15 cellular contexts compared by ENCODE assay signal in genomic region chr22:30399718-30400117, GRCh38. TPM values are rescaled to one million over a fixed set of nuclear protein-coding genes. Genes with fewer than 3 reads are reported as not detected.
A peak's percentile ranks its signal among the peaks of the same experiment; 100 is the strongest.
DNase-seq lines count a peak whose midpoint lies in the region; ATAC-seq, FAIRE-seq and TF ChIP-seq lines count a peak whose summit lies in the region.
"Had no signal": no experiment of that assay in that cellular context is flagged by ENCODE, and none has a peak within 500 bp of the region (broad histone marks: within the 10 kb centered on the region; RNA-seq: fewer than 3 reads in every experiment).

No MANE protein-coding gene starts in this region.

- H3K36me3 Mint-ChIP-seq in CD4-positive, alpha-beta memory T cell, result peaks cover 0 to 5% of the 10 kb centered on the region in 2 donors
- H3K36me3 Mint-ChIP-seq in effector memory CD8-positive, alpha-beta T cell (ENCODE audit: insufficient read depth), result peaks cover 10% of the 10 kb centered on the region
- H3K36me3 Mint-ChIP-seq: CD4-positive, CD25-positive, alpha-beta regulatory T cell had no signal

- no peaks in the 10 kb centered on the region for H3K9me3 ChIP-seq in HEK293 (ENCODE audit: control insufficient read depth, insufficient read depth, low read depth, low read length)
- no peaks in the 10 kb centered on the region for H3K9me3 ChIP-seq in mammary epithelial cell (replicated peaks; ENCODE audit: insufficient read depth, low read length)
- no peaks in the 10 kb centered on the region for H3K9me3 ChIP-seq in HepG2 (ENCODE audit: low read length)
- H3K9me3 ChIP-seq in CD4-positive, alpha-beta memory T cell (ENCODE audit: control insufficient read depth in 1 of 2, low read length in 2 of 2), result no peaks in the 10 kb centered on the region

- peak overlapping the region; percentile 59 for H3K9ac ChIP-seq in mammary epithelial cell (ENCODE audit: insufficient read depth, low read length)
- H3K9ac ChIP-seq in HepG2 (ENCODE audit: insufficient read depth, low read depth, low read length), result no peak overlapping the region

- TF ChIP-seq EP300 in HepG2 (IDR thresholded peaks at IDR 0.05; ENCODE audit: low read depth in 2 of 2, low read length in 2 of 2) (no peak), HepG2 (CRISPR knock-in tag; IDR thresholded peaks at IDR 0.05; ENCODE audit: borderline replicate concordance) (no peak)

- peaks cover 82% of the 10 kb centered on the region for H3K79me2 ChIP-seq in mammary epithelial cell (ENCODE audit: insufficient read depth, low read length)
- H3K79me2 ChIP-seq in HepG2 (ENCODE audit: insufficient read depth, low read length), result no peaks in the 10 kb centered on the region

- WGBS in mammary epithelial cell (ENCODE audit: low coverage, missing lambda C conversion rate), result 48% methylated on average over 4 of the region's 5 CpGs
- 93% methylated on average over 5 of the region's 5 CpGs for WGBS in HepG2 (ENCODE audit: low lambda C conversion rate)

- no peak for TF ChIP-seq RAD21 in HepG2 (CRISPR knock-in tag; IDR thresholded peaks at IDR 0.05)

- dilution Hi-C loops in mammary epithelial cell (cut with HindIII; ENCODE audit: low sequenced_read_pairs), result no loop called here

- H3K4me2 ChIP-seq in mammary epithelial cell (ENCODE audit: insufficient read depth, low read depth, low read length), result peak overlapping the region; percentile 94
- H3K4me2 ChIP-seq in HepG2 (ENCODE audit: low read depth, low read length), result no peak overlapping the region

- H3K27ac ChIP-seq in HEK293 (ENCODE audit: extremely low read depth, low read depth, low read length), result no peak overlapping the region
- H3K27ac ChIP-seq in mammary epithelial cell (ENCODE audit: insufficient read depth, low read depth, low read length), result peak overlapping the region; percentile 80
- H3K27ac ChIP-seq in HepG2 (ENCODE audit: extremely low read length, insufficient read depth, low read length), result no peak overlapping the region
- no peak overlapping the region for H3K27ac ChIP-seq in CD4-positive, alpha-beta memory T cell (ENCODE audit: low read depth, low read length)
- H3K27ac ChIP-seq: PC-9 had no signal

- ATAC-seq in HepG2 (no peak), sciatic nerve (peak; percentile 6)
- ATAC-seq in effector memory CD8-positive, alpha-beta T cell (replicated peaks), result no peak
- ATAC-seq: Right ventricle myocardium inferior had no signal

- no peak for DNase-seq in mammary epithelial cell
- no peak for DNase-seq in HepG2 (ENCODE audit: low spot score)
- no peak for DNase-seq in sciatic nerve (ENCODE audit: low spot score)
- no peak for DNase-seq in CD4-positive, alpha-beta memory T cell
- DNase-seq in central memory CD4-positive, alpha-beta T cell, result no peak
- no peak for DNase-seq in Kasumi-1 (lab: John Stamatoyannopoulos, UW)
- DNase-seq in effector memory CD8-positive, alpha-beta T cell, result no peak
- DNase-seq: CD4-positive, CD25-positive, alpha-beta regulatory T cell; GOT3; NCI-H1092; NCI-H69; PC-9 had no signal

- POLR2A ChIA-PET in HEK293 (lab: Yijun Ruan, JAX) (interaction anchor here (0.9 kb wide), 1 partner anchor 9 kb away, joined by 3 read pairs; no protein-coding TSS in a partner anchor), HepG2 (lab: Yijun Ruan, JAX) (interaction anchor here (10.2 kb wide), 1 partner anchor 24 kb away, joined by 164 read pairs; the partner anchor contains the start of gene MTFP1)
- POLR2A ChIA-PET in CD4-positive, alpha-beta memory T cell (lab: Charles Lee; ENCODE audit: partially characterized antibody), result interaction anchor here (3.8 to 6.4 kb wide), 2 partner anchors 11 to 25 kb away, joined by 15 to 91 read pairs; partner anchors contain the start of gene MTFP1

- no peaks in the 10 kb centered on the region for H3K9me3 Mint-ChIP-seq in CD4-positive, alpha-beta memory T cell
- H3K9me3 Mint-ChIP-seq in effector memory CD8-positive, alpha-beta T cell, result no peaks in the 10 kb centered on the region
- H3K9me3 Mint-ChIP-seq: CD4-positive, CD25-positive, alpha-beta regulatory T cell had no signal

- H3K4me3 Mint-ChIP-seq in CD4-positive, alpha-beta memory T cell, result no peak overlapping the region
- no peak overlapping the region for H3K4me3 Mint-ChIP-seq in effector memory CD8-positive, alpha-beta T cell

- BruUV-seq in mammary epithelial cell (replicated peaks; lab: Mats Ljungman, UMichigan) (no TSS peak), HepG2 (replicated peaks; lab: Mats Ljungman, UMichigan) (no TSS peak)

- intact Hi-C loops in mammary epithelial cell (cut with micrococcal nuclease) (loop anchor here (2.0 to 5.0 kb wide), 2 partner anchors 85 to 202 kb away; no protein-coding TSS in a partner anchor), HepG2 (cut with micrococcal nuclease; ENCODE audit: unreplicated experiment) (no loop called here), sciatic nerve (cut with DNase I) (loop anchor here (2.0 to 5.0 kb wide), 2 partner anchors 23 to 93 kb away; no protein-coding TSS in a partner anchor)
- intact Hi-C loops in CD4-positive, alpha-beta memory T cell (cut with micrococcal nuclease), result no loop called here

- FAIRE-seq in HepG2 (lab: Jason Lieb, UNC), result no peak
- FAIRE-seq: HTR-8/SVneo had no signal

- H3K36me3 ChIP-seq in HEK293 (ENCODE audit: control insufficient read depth in 2 of 2, insufficient read depth in 1 of 2, low read length in 2 of 2) (peaks cover 0 to 16% of the 10 kb centered on the region in 2 experiments; a peak in 2 of 3 replicates), mammary epithelial cell (ENCODE audit: insufficient read depth, low read length) (peaks cover 16% of the 10 kb centered on the region), HepG2 (replicated peaks in 1 of 2; ENCODE audit: control insufficient read depth in 1 of 2, insufficient read depth in 2 of 2, low read length in 2 of 2) (no peaks in the 10 kb centered on the region)
- no peaks in the 10 kb centered on the region for H3K36me3 ChIP-seq in CD4-positive, alpha-beta memory T cell (ENCODE audit: insufficient read depth, low read length)

- peaks cover 3% of the 10 kb centered on the region; the same call in 1 of the 2 replicates for H3K4me1 ChIP-seq in HEK293 (ENCODE audit: control insufficient read depth, insufficient read depth, low read length)
- H3K4me1 ChIP-seq in mammary epithelial cell (ENCODE audit: insufficient read depth, low read length), result peaks cover 45% of the 10 kb centered on the region
- H3K4me1 ChIP-seq in HepG2 (ENCODE audit: insufficient read depth, low read length), result peaks cover 70% of the 10 kb centered on the region
- peaks cover 27% of the 10 kb centered on the region for H3K4me1 ChIP-seq in CD4-positive, alpha-beta memory T cell (ENCODE audit: insufficient read depth, low read length)

- H4K20me1 ChIP-seq in mammary epithelial cell (ENCODE audit: insufficient read depth, low read length), result no peaks in the 10 kb centered on the region
- H4K20me1 ChIP-seq in HepG2 (ENCODE audit: insufficient read depth, low read length), result no peaks in the 10 kb centered on the region

- peaks cover 0 to 2% of the 10 kb centered on the region in 2 donors for H3K27me3 Mint-ChIP-seq in CD4-positive, alpha-beta memory T cell
- peaks cover 26 to 42% of the 10 kb centered on the region in 2 donors for H3K27me3 Mint-ChIP-seq in effector memory CD8-positive, alpha-beta T cell

- H2AFZ ChIP-seq in mammary epithelial cell (ENCODE audit: low read depth, low read length), result no peak overlapping the region
- no peak overlapping the region for H2AFZ ChIP-seq in HepG2 (ENCODE audit: low read length)
- H2AFZ ChIP-seq: PC-9 had no signal

- in situ Hi-C loops in mammary epithelial cell (cut with MboI; ENCODE audit: low sequenced_read_pairs in 2 of 2) (loop anchor here (5.0 to 25.0 kb wide), 4 partner anchors 75 to 287 kb away; partner anchors contain the start of genes CASTOR1 (in 1 of the 2) and SEC14L3 (in 1 of the 2)), HepG2 (cut with HindIII; ENCODE audit: extremely low pct_ligation_motif_present, low pct_unique_long_range_greater_than_20kb) (loop anchor here (25.0 kb wide), 1 partner anchor 287 kb away; no protein-coding TSS in a partner anchor)

- no peak for TF ChIP-seq CTCF in HEK293 (tag by site-specific recombination; IDR thresholded peaks at IDR 0.05)
- no peak for TF ChIP-seq CTCF in mammary epithelial cell (conservative IDR thresholded peaks at IDR 0.05 in 1 of 2, IDR thresholded peaks at IDR 0.05 in 1 of 2; ENCODE audit: extremely low read depth in 1 of 2, insufficient read depth in 1 of 2, low read depth in 1 of 2, low read length in 2 of 2)
- TF ChIP-seq CTCF in HepG2 (CRISPR knock-in tag; IDR thresholded peaks at IDR 0.05), result no peak

- H3K27me3 ChIP-seq in mammary epithelial cell (ENCODE audit: insufficient read depth, low read length), result no peaks in the 10 kb centered on the region
- H3K27me3 ChIP-seq in HepG2 (ENCODE audit: control insufficient read depth in 1 of 2, insufficient read depth in 2 of 2, low read length in 2 of 2), result no peaks in the 10 kb centered on the region; a peak in 1 of 5 replicates
- no peaks in the 10 kb centered on the region for H3K27me3 ChIP-seq in CD4-positive, alpha-beta memory T cell (ENCODE audit: insufficient read depth, low read length)

- CTCF ChIA-PET in HEK293 (lab: Yijun Ruan, JAX) (interaction anchor here (1.0 kb wide), 1 partner anchor 82 kb away, joined by 3 read pairs; no protein-coding TSS in a partner anchor), mammary epithelial cell (lab: Charles Lee; ENCODE audit: low non-redundant PET) (interaction anchor here (0.8 kb wide), 1 partner anchor 112 kb away, joined by 3 read pairs; no protein-coding TSS in a partner anchor), HepG2 (lab: Yijun Ruan, JAX; ENCODE audit: low intra/inter-chr PET ratio, low total read pairs) (no interaction called here)
- CTCF ChIA-PET in CD4-positive, alpha-beta memory T cell (lab: Charles Lee; ENCODE audit: partially characterized antibody), result interaction anchor here (1.6 to 16.0 kb wide), 2 partner anchors 25 to 86 kb away, joined by 6 to 194 read pairs; partner anchors contain the start of gene MTFP1

- H3K4me3 ChIP-seq in HEK293 (ENCODE audit: low read depth, low read length) (no peak overlapping the region), mammary epithelial cell (replicated peaks in 1 of 3; ENCODE audit: insufficient read depth in 1 of 3, low read depth in 2 of 3, low read length in 3 of 3) (peak overlapping the region; percentile 60 to 94 (median 78)), HepG2 (replicated peaks in 1 of 3; ENCODE audit: insufficient read depth in 1 of 3, low read depth in 2 of 3, low read length in 3 of 3) (no peak overlapping the region)
- H3K4me3 ChIP-seq in CD4-positive, alpha-beta memory T cell (ENCODE audit: low read length in 2 of 2), result no peak overlapping the region
- H3K4me3 ChIP-seq: PC-9 had no signal

- TF ChIP-seq POLR2A in HepG2 (IDR thresholded peaks at IDR 0.05; ENCODE audit: insufficient read depth in 1 of 2, low read depth in 2 of 2, low read length in 2 of 2), result no peak

- H3K4me1 Mint-ChIP-seq in CD4-positive, alpha-beta memory T cell, result peaks cover 16 to 34% (median 27%) of the 10 kb centered on the region in 4 donors
- H3K4me1 Mint-ChIP-seq in effector memory CD8-positive, alpha-beta T cell (ENCODE audit: low read depth in 2 of 2), result peaks cover 23 to 26% of the 10 kb centered on the region in 2 donors

- H3K27ac Mint-ChIP-seq in CD4-positive, alpha-beta memory T cell, result no peak overlapping the region
- H3K27ac Mint-ChIP-seq in effector memory CD8-positive, alpha-beta T cell, result peak overlapping the region in 1 of 2 donors; percentile 80

RNA-seq across cellular contexts. Expression of gene SEC14L2, which starts 2.9 kb away (rescaled TPM):
- total RNA-seq in mammary epithelial cell (100 to 1,000 TPM; 171 to 266 TPM), HepG2 (2016; rRNA removed; fragmentation: Illumina TruSeq; extraction: Trizol) (4.1 and 5.3 TPM in 2 replicates), sciatic nerve (20.8 TPM)
- polyA plus RNA-seq in mammary epithelial cell (168 TPM), HepG2 (2011; rRNA removed) (5.1 and 9.1 TPM in 2 replicates)
- 208 TPM for polyA minus RNA-seq in mammary epithelial cell
- total RNA-seq in HepG2 (2016; cell fraction: cytosol; rRNA removed; fragmentation: Illumina TruSeq; extraction: Trizol; ENCODE audit: low read depth), result 0.71 and 0.88 TPM in 2 replicates
- 5.1 TPM in 2 replicates for total RNA-seq in HepG2 (2016; cell fraction: insoluble cytoplasmic fraction; rRNA removed; fragmentation: Illumina TruSeq; extraction: Trizol)
- total RNA-seq in HepG2 (2016; cell fraction: membrane; rRNA removed; fragmentation: Illumina TruSeq; extraction: Trizol), result 2.0 and 2.8 TPM in 2 replicates
- 3.5 and 5.0 TPM in 2 replicates for total RNA-seq in HepG2 (2016; cell fraction: nucleus; rRNA removed; fragmentation: Illumina TruSeq; extraction: Trizol)
- polyA plus RNA-seq in HepG2 (2011; cell fraction: cytosol; rRNA removed), result 6.9 and 7.2 TPM in 2 replicates
- 13.4 and 15.2 TPM in 2 replicates for polyA plus RNA-seq in HepG2 (2011; cell fraction: nucleus; rRNA removed)
- 4.1 and 4.7 TPM in 2 replicates for polyA plus RNA-seq in HepG2 (2012)
- 1.8 and 2.4 TPM in 2 replicates for polyA plus RNA-seq in HepG2 (2016; cell fraction: cytosol; fragmentation: Illumina TruSeq; extraction: Trizol; ENCODE audit: low read depth)
- polyA plus RNA-seq in HepG2 (2016; cell fraction: insoluble cytoplasmic fraction; fragmentation: Illumina TruSeq; extraction: Trizol; ENCODE audit: low read depth), result 5.3 and 5.4 TPM in 2 replicates
- polyA plus RNA-seq in HepG2 (2016; cell fraction: membrane; fragmentation: Illumina TruSeq; extraction: Trizol; ENCODE audit: low read depth), result 1.9 and 2.3 TPM in 2 replicates
- 5.5 and 6.3 TPM in 2 replicates for polyA plus RNA-seq in HepG2 (2016; cell fraction: nucleus; fragmentation: Illumina TruSeq; extraction: Trizol; ENCODE audit: insufficient read depth, low read depth)
- polyA minus RNA-seq in HepG2 (2011; rRNA and poly(A)+ RNA removed; ENCODE audit: low replicate concordance), result 13.5 and 19.9 TPM in 2 replicates
- polyA minus RNA-seq in HepG2 (2011; cell fraction: cytosol; rRNA and poly(A)+ RNA removed), result 4.4 and 5.6 TPM in 2 replicates
- 11.5 and 19.1 TPM in 2 replicates for polyA minus RNA-seq in HepG2 (2011; cell fraction: nucleus; rRNA and poly(A)+ RNA removed)
- 1 to 10 TPM; 6.0 to 8.6 TPM for total RNA-seq in CD4-positive, alpha-beta memory T cell
- 10 to 100 TPM in 1 of 2 donors, 1 to 10 TPM in 1; 9.7 to 13.8 TPM for polyA plus RNA-seq in CD4-positive, alpha-beta memory T cell

RNA-seq across cellular contexts. Expression of gene RNF215, which starts 12.5 kb away (rescaled TPM):
- total RNA-seq in mammary epithelial cell (10 to 100 TPM; 21.6 to 22.0 TPM), HepG2 (2016; rRNA removed; fragmentation: Illumina TruSeq; extraction: Trizol) (2.4 and 5.3 TPM in 2 replicates), sciatic nerve (25.5 TPM)
- polyA plus RNA-seq in mammary epithelial cell (5.0 TPM), HepG2 (2011; rRNA removed) (6.1 and 9.2 TPM in 2 replicates)
- 46.1 TPM for polyA minus RNA-seq in mammary epithelial cell
- total RNA-seq in HepG2 (2016; cell fraction: cytosol; rRNA removed; fragmentation: Illumina TruSeq; extraction: Trizol; ENCODE audit: low read depth), result 1.6 and 1.9 TPM in 2 replicates
- 2.5 and 5.7 TPM in 2 replicates for total RNA-seq in HepG2 (2016; cell fraction: insoluble cytoplasmic fraction; rRNA removed; fragmentation: Illumina TruSeq; extraction: Trizol)
- total RNA-seq in HepG2 (2016; cell fraction: membrane; rRNA removed; fragmentation: Illumina TruSeq; extraction: Trizol), result 2.5 and 3.5 TPM in 2 replicates
- 7.1 and 8.8 TPM in 2 replicates for total RNA-seq in HepG2 (2016; cell fraction: nucleus; rRNA removed; fragmentation: Illumina TruSeq; extraction: Trizol)
- polyA plus RNA-seq in HepG2 (2011; cell fraction: cytosol; rRNA removed), result 3.8 and 4.9 TPM in 2 replicates
- 55.4 and 60.1 TPM in 2 replicates for polyA plus RNA-seq in HepG2 (2011; cell fraction: nucleus; rRNA removed)
- polyA plus RNA-seq in HepG2 (2012), result 5.4 and 7.0 TPM in 2 replicates
- polyA plus RNA-seq in HepG2 (2016; cell fraction: cytosol; fragmentation: Illumina TruSeq; extraction: Trizol; ENCODE audit: low read depth), result 1.1 and 1.2 TPM in 2 replicates
- 1.6 and 1.8 TPM in 2 replicates for polyA plus RNA-seq in HepG2 (2016; cell fraction: insoluble cytoplasmic fraction; fragmentation: Illumina TruSeq; extraction: Trizol; ENCODE audit: low read depth)
- 1.9 and 2.2 TPM in 2 replicates for polyA plus RNA-seq in HepG2 (2016; cell fraction: membrane; fragmentation: Illumina TruSeq; extraction: Trizol; ENCODE audit: low read depth)
- polyA plus RNA-seq in HepG2 (2016; cell fraction: nucleus; fragmentation: Illumina TruSeq; extraction: Trizol; ENCODE audit: insufficient read depth, low read depth), result 17.7 and 18.4 TPM in 2 replicates
- polyA minus RNA-seq in HepG2 (2011; rRNA and poly(A)+ RNA removed; ENCODE audit: low replicate concordance), result 10.6 and 16.6 TPM in 2 replicates
- polyA minus RNA-seq in HepG2 (2011; cell fraction: cytosol; rRNA and poly(A)+ RNA removed), result 2.3 and 4.5 TPM in 2 replicates
- polyA minus RNA-seq in HepG2 (2011; cell fraction: nucleus; rRNA and poly(A)+ RNA removed), result 12.6 and 12.9 TPM in 2 replicates
- total RNA-seq in CD4-positive, alpha-beta memory T cell, result 1 to 10 TPM; 6.1 to 6.6 TPM
- polyA plus RNA-seq in CD4-positive, alpha-beta memory T cell, result under 1 TPM; 0.29 to 0.53 TPM

RNA-seq across cellular contexts. Expression of gene MTFP1, which starts 25.9 kb away (rescaled TPM):
- total RNA-seq in mammary epithelial cell, result 1 to 10 TPM; 1.5 to 6.9 TPM
- 14.3 TPM for polyA plus RNA-seq in mammary epithelial cell
- polyA minus RNA-seq in mammary epithelial cell, result not detected
- 40.3 and 45.6 TPM in 2 replicates for total RNA-seq in HepG2 (2016; rRNA removed; fragmentation: Illumina TruSeq; extraction: Trizol)
- 33.4 and 35.3 TPM in 2 replicates for total RNA-seq in HepG2 (2016; cell fraction: cytosol; rRNA removed; fragmentation: Illumina TruSeq; extraction: Trizol; ENCODE audit: low read depth)
- 40.9 and 46.1 TPM in 2 replicates for total RNA-seq in HepG2 (2016; cell fraction: insoluble cytoplasmic fraction; rRNA removed; fragmentation: Illumina TruSeq; extraction: Trizol)
- 44.5 and 56.8 TPM in 2 replicates for total RNA-seq in HepG2 (2016; cell fraction: membrane; rRNA removed; fragmentation: Illumina TruSeq; extraction: Trizol)
- 24.5 and 30.0 TPM in 2 replicates for total RNA-seq in HepG2 (2016; cell fraction: nucleus; rRNA removed; fragmentation: Illumina TruSeq; extraction: Trizol)
- 29.5 TPM in 2 replicates for polyA plus RNA-seq in HepG2 (2011; rRNA removed)
- polyA plus RNA-seq in HepG2 (2011; cell fraction: cytosol; rRNA removed), result 33.0 and 55.8 TPM in 2 replicates
- 33.3 and 33.4 TPM in 2 replicates for polyA plus RNA-seq in HepG2 (2011; cell fraction: nucleus; rRNA removed)
- polyA plus RNA-seq in HepG2 (2012), result 16.5 and 23.5 TPM in 2 replicates
- polyA plus RNA-seq in HepG2 (2016; cell fraction: cytosol; fragmentation: Illumina TruSeq; extraction: Trizol; ENCODE audit: low read depth), result 26.8 and 41.3 TPM in 2 replicates
- 32.6 and 35.9 TPM in 2 replicates for polyA plus RNA-seq in HepG2 (2016; cell fraction: insoluble cytoplasmic fraction; fragmentation: Illumina TruSeq; extraction: Trizol; ENCODE audit: low read depth)
- polyA plus RNA-seq in HepG2 (2016; cell fraction: membrane; fragmentation: Illumina TruSeq; extraction: Trizol; ENCODE audit: low read depth), result 36.2 and 46.2 TPM in 2 replicates
- polyA plus RNA-seq in HepG2 (2016; cell fraction: nucleus; fragmentation: Illumina TruSeq; extraction: Trizol; ENCODE audit: insufficient read depth, low read depth), result 42.3 and 44.8 TPM in 2 replicates
- 41.9 and 45.1 TPM in 2 replicates for polyA minus RNA-seq in HepG2 (2011; rRNA and poly(A)+ RNA removed; ENCODE audit: low replicate concordance)
- polyA minus RNA-seq in HepG2 (2011; cell fraction: cytosol; rRNA and poly(A)+ RNA removed), result 13.7 and 14.0 TPM in 2 replicates
- 5.2 and 9.7 TPM in 2 replicates for polyA minus RNA-seq in HepG2 (2011; cell fraction: nucleus; rRNA and poly(A)+ RNA removed)
- 3.6 TPM for total RNA-seq in sciatic nerve
- total RNA-seq in CD4-positive, alpha-beta memory T cell, result 10 to 100 TPM; 13.5 to 15.7 TPM
- polyA plus RNA-seq in CD4-positive, alpha-beta memory T cell, result 10 to 100 TPM; 31.1 to 47.4 TPM

RNA-seq across cellular contexts. Expression of gene CCDC157, which starts 42.9 kb away (rescaled TPM):
- total RNA-seq in mammary epithelial cell (1 to 10 TPM; 1.9 to 3.2 TPM), HepG2 (2016; rRNA removed; fragmentation: Illumina TruSeq; extraction: Trizol) (0.98 and 1.6 TPM in 2 replicates), sciatic nerve (0.71 TPM)
- polyA plus RNA-seq in mammary epithelial cell (1.6 TPM), HepG2 (2011; rRNA removed) (1.4 and 2.3 TPM in 2 replicates)
- polyA minus RNA-seq in mammary epithelial cell, result 1.9 TPM
- 2.1 and 2.2 TPM in 2 replicates for total RNA-seq in HepG2 (2016; cell fraction: cytosol; rRNA removed; fragmentation: Illumina TruSeq; extraction: Trizol; ENCODE audit: low read depth)
- 0.79 and 1.9 TPM in 2 replicates for total RNA-seq in HepG2 (2016; cell fraction: insoluble cytoplasmic fraction; rRNA removed; fragmentation: Illumina TruSeq; extraction: Trizol)
- 1.9 and 3.1 TPM in 2 replicates for total RNA-seq in HepG2 (2016; cell fraction: membrane; rRNA removed; fragmentation: Illumina TruSeq; extraction: Trizol)
- total RNA-seq in HepG2 (2016; cell fraction: nucleus; rRNA removed; fragmentation: Illumina TruSeq; extraction: Trizol), result 1.4 and 1.6 TPM in 2 replicates
- 1.1 and 1.8 TPM in 2 replicates for polyA plus RNA-seq in HepG2 (2011; cell fraction: cytosol; rRNA removed)
- 5.8 and 7.1 TPM in 2 replicates for polyA plus RNA-seq in HepG2 (2011; cell fraction: nucleus; rRNA removed)
- polyA plus RNA-seq in HepG2 (2012), result 0.64 and 1.3 TPM in 2 replicates
- polyA plus RNA-seq in HepG2 (2016; cell fraction: cytosol; fragmentation: Illumina TruSeq; extraction: Trizol; ENCODE audit: low read depth), result 3.4 and 4.1 TPM in 2 replicates
- polyA plus RNA-seq in HepG2 (2016; cell fraction: insoluble cytoplasmic fraction; fragmentation: Illumina TruSeq; extraction: Trizol; ENCODE audit: low read depth), result 1.2 and 1.5 TPM in 2 replicates
- polyA plus RNA-seq in HepG2 (2016; cell fraction: membrane; fragmentation: Illumina TruSeq; extraction: Trizol; ENCODE audit: low read depth), result 2.2 and 3.2 TPM in 2 replicates
- polyA plus RNA-seq in HepG2 (2016; cell fraction: nucleus; fragmentation: Illumina TruSeq; extraction: Trizol; ENCODE audit: insufficient read depth, low read depth), result 3.1 and 3.2 TPM in 2 replicates
- polyA minus RNA-seq in HepG2 (2011; rRNA and poly(A)+ RNA removed; ENCODE audit: low replicate concordance), result 2.6 and 4.7 TPM in 2 replicates
- 0.79 and 1.4 TPM in 2 replicates for polyA minus RNA-seq in HepG2 (2011; cell fraction: cytosol; rRNA and poly(A)+ RNA removed)
- 1.9 and 3.0 TPM in 2 replicates for polyA minus RNA-seq in HepG2 (2011; cell fraction: nucleus; rRNA and poly(A)+ RNA removed)
- 1 to 10 TPM; 2.1 to 3.0 TPM for total RNA-seq in CD4-positive, alpha-beta memory T cell
- polyA plus RNA-seq in CD4-positive, alpha-beta memory T cell, result 1 to 10 TPM in 1 of 2 donors, under 1 TPM in 1; 0.38 to 3.9 TPM

RNA-seq across cellular contexts. Expression of gene SF3A1, which starts 43.0 kb away (rescaled TPM):
- 100 to 1,000 TPM in 1 of 2 donors, 10 to 100 TPM in 1; 45.0 to 163 TPM for total RNA-seq in mammary epithelial cell
- 45.2 TPM for polyA plus RNA-seq in mammary epithelial cell
- polyA minus RNA-seq in mammary epithelial cell, result 645 TPM
- total RNA-seq in HepG2 (2016; rRNA removed; fragmentation: Illumina TruSeq; extraction: Trizol), result 22.0 and 31.8 TPM in 2 replicates
- 9.8 and 11.6 TPM in 2 replicates for total RNA-seq in HepG2 (2016; cell fraction: cytosol; rRNA removed; fragmentation: Illumina TruSeq; extraction: Trizol; ENCODE audit: low read depth)
- total RNA-seq in HepG2 (2016; cell fraction: insoluble cytoplasmic fraction; rRNA removed; fragmentation: Illumina TruSeq; extraction: Trizol), result 20.9 and 27.0 TPM in 2 replicates
- 13.8 and 16.2 TPM in 2 replicates for total RNA-seq in HepG2 (2016; cell fraction: membrane; rRNA removed; fragmentation: Illumina TruSeq; extraction: Trizol)
- 23.6 and 29.5 TPM in 2 replicates for total RNA-seq in HepG2 (2016; cell fraction: nucleus; rRNA removed; fragmentation: Illumina TruSeq; extraction: Trizol)
- 10.0 and 16.2 TPM in 2 replicates for polyA plus RNA-seq in HepG2 (2011; rRNA removed)
- 5.3 and 6.6 TPM in 2 replicates for polyA plus RNA-seq in HepG2 (2011; cell fraction: cytosol; rRNA removed)
- 42.5 and 51.9 TPM in 2 replicates for polyA plus RNA-seq in HepG2 (2011; cell fraction: nucleus; rRNA removed)
- 38.4 and 47.2 TPM in 2 replicates for polyA plus RNA-seq in HepG2 (2012)
- 5.6 and 6.5 TPM in 2 replicates for polyA plus RNA-seq in HepG2 (2016; cell fraction: cytosol; fragmentation: Illumina TruSeq; extraction: Trizol; ENCODE audit: low read depth)
- polyA plus RNA-seq in HepG2 (2016; cell fraction: insoluble cytoplasmic fraction; fragmentation: Illumina TruSeq; extraction: Trizol; ENCODE audit: low read depth), result 22.2 and 52.1 TPM in 2 replicates
- 8.5 and 15.3 TPM in 2 replicates for polyA plus RNA-seq in HepG2 (2016; cell fraction: membrane; fragmentation: Illumina TruSeq; extraction: Trizol; ENCODE audit: low read depth)
- polyA plus RNA-seq in HepG2 (2016; cell fraction: nucleus; fragmentation: Illumina TruSeq; extraction: Trizol; ENCODE audit: insufficient read depth, low read depth), result 40.6 and 47.6 TPM in 2 replicates
- polyA minus RNA-seq in HepG2 (2011; rRNA and poly(A)+ RNA removed; ENCODE audit: low replicate concordance), result 43.5 and 95.1 TPM in 2 replicates
- 61.1 and 71.4 TPM in 2 replicates for polyA minus RNA-seq in HepG2 (2011; cell fraction: cytosol; rRNA and poly(A)+ RNA removed)
- 49.2 and 53.6 TPM in 2 replicates for polyA minus RNA-seq in HepG2 (2011; cell fraction: nucleus; rRNA and poly(A)+ RNA removed)
- total RNA-seq in sciatic nerve, result 138 TPM
- 100 to 1,000 TPM; 279 to 301 TPM for total RNA-seq in CD4-positive, alpha-beta memory T cell
- polyA plus RNA-seq in CD4-positive, alpha-beta memory T cell, result 100 to 1,000 TPM in 1 of 2 donors, 10 to 100 TPM in 1; 44.0 to 155 TPM

Comparison
In these comparisons a context has a peak if more than half of its experiments do, and no peak if none do; other contexts are left out.
1. H3K4me3 ChIP-seq: peak in mammary epithelial cell (3 of 3); none in HEK293 (single experiment), HepG2 (0 of 3) and CD4-positive, alpha-beta memory T cell (0 of 2).
2. intact Hi-C loops: an anchor here in mammary epithelial cell (2.0 to 5.0 kb wide) and sciatic nerve (2.0 to 5.0 kb wide); none called in HepG2 and CD4-positive, alpha-beta memory T cell.
3. Of the 63 proteins assayed by ChIP-seq in both HepG2 and HEK293: peak only in HepG2: none; only in HEK293: none; in both: ZNF768; in neither: 62.